In genomic region chr20:4327956-4328355, GRCh38 we compare ENCODE assay signal across 35 cellular contexts.
"Had no signal": no experiment of that assay in that cellular context is flagged by ENCODE, and none has a peak within 500 bp of the region (broad histone marks: within the 10 kb centered on the region; RNA-seq: fewer than 3 reads in every experiment).

No MANE protein-coding gene starts in this region.

- H3K9me3 ChIP-seq: ascending aorta had no signal

- H3K4me3 ChIP-seq: ascending aorta, cardiac muscle cell had no signal

- H3K27me3 ChIP-seq: ascending aorta, cardiac muscle cell had no signal

- H3K4me3 Mint-ChIP-seq: activated B cell treated with CpG ODN at 0.5 μM for 24 hours; activated CD4-positive, alpha-beta memory T cell treated with anti-CD3 and anti-CD28 coated beads, Interleukin-2, amount 10 ng/mL, durations not matched to agents 7 days and 5 days; activated CD4-positive, alpha-beta T cell treated with anti-CD3 and anti-CD28 coated beads for 36 hours; activated CD4-positive, alpha-beta T cell treated with anti-CD3 and anti-CD28 coated beads, Interleukin-2, amount 10 ng/mL, durations not matched to agents 7 days and 5 days; activated CD8-positive, alpha-beta memory T cell treated with anti-CD3 and anti-CD28 coated beads, Interleukin-2, amount 10 ng/mL, durations not matched to agents 7 days and 5 days; activated CD8-positive, alpha-beta T cell treated with anti-CD3 and anti-CD28 coated beads, Interleukin-2, amount 10 ng/mL, durations not matched to agents 7 days and 5 days; activated naive CD4-positive, alpha-beta T cell treated with anti-CD3 and anti-CD28 coated beads, Interleukin-2, amount 10 ng/mL, durations not matched to agents 7 days and 5 days; activated naive CD4-positive, alpha-beta T cell treated with anti-CD3 and anti-CD28 coated beads, Interleukin-2, amount 50 U/mL, for 24 hours; activated naive CD8-positive, alpha-beta T cell; activated naive CD8-positive, alpha-beta T cell treated with anti-CD3 and anti-CD28 coated beads, Interleukin-2, amount 10 ng/mL, durations not matched to agents 7 days and 5 days; activated naive CD8-positive, alpha-beta T cell treated with anti-CD3 and anti-CD28 coated beads, Interleukin-2, amount 50 U/mL, for 24 hours; activated T-cell treated with anti-CD3 and anti-CD28 coated beads, Interleukin-2, amount 50 U/mL, for 24 hours; brain; central memory CD8-positive, alpha-beta T cell; T-helper 1 cell treated with Interleukin-12 subunit alpha and Interleukin-12 subunit beta and Interleukin-4 antibody, amounts not matched to agents 30 μg/mL and 1 μg/mL, for 36 hours; T-helper 2 cell treated with Interferon-gamma antibody and Interleukin-4, amounts not matched to agents 5 μg/mL and 100 μg/mL, for 36 hours had no signal

- H3K36me3 ChIP-seq: ascending aorta, cardiac muscle cell had no signal

- H3K27ac Mint-ChIP-seq: activated B cell treated with CpG ODN at 0.5 μM for 24 hours; activated CD4-positive, alpha-beta memory T cell treated with anti-CD3 and anti-CD28 coated beads, Interleukin-2, amount 10 ng/mL, durations not matched to agents 7 days and 5 days; activated CD4-positive, alpha-beta T cell treated with anti-CD3 and anti-CD28 coated beads for 36 hours; activated CD4-positive, alpha-beta T cell treated with anti-CD3 and anti-CD28 coated beads, Interleukin-2, amount 10 ng/mL, durations not matched to agents 7 days and 5 days; activated CD8-positive, alpha-beta memory T cell treated with anti-CD3 and anti-CD28 coated beads, Interleukin-2, amount 10 ng/mL, durations not matched to agents 7 days and 5 days; activated CD8-positive, alpha-beta T cell treated with anti-CD3 and anti-CD28 coated beads, Interleukin-2, amount 10 ng/mL, durations not matched to agents 7 days and 5 days; activated naive CD4-positive, alpha-beta T cell treated with anti-CD3 and anti-CD28 coated beads, Interleukin-2, amount 10 ng/mL, durations not matched to agents 7 days and 5 days; activated naive CD4-positive, alpha-beta T cell treated with anti-CD3 and anti-CD28 coated beads, Interleukin-2, amount 50 U/mL, for 24 hours; activated naive CD8-positive, alpha-beta T cell; activated naive CD8-positive, alpha-beta T cell treated with anti-CD3 and anti-CD28 coated beads, Interleukin-2, amount 10 ng/mL, durations not matched to agents 7 days and 5 days; activated naive CD8-positive, alpha-beta T cell treated with anti-CD3 and anti-CD28 coated beads, Interleukin-2, amount 50 U/mL, for 24 hours; activated T-cell treated with anti-CD3 and anti-CD28 coated beads, Interleukin-2, amount 50 U/mL, for 24 hours; activated T-helper 2 cell treated with anti-CD3 and anti-CD28 coated beads, Interferon-gamma antibody, Interleukin-2, Interleukin-4, amounts not matched to agents 10 μg/mL and 5 μg/mL and 100 μg/mL, durations not matched to agents 14 hours and 24 hours and 36 hours; brain; T-helper 1 cell treated with Interleukin-12 subunit alpha and Interleukin-12 subunit beta and Interleukin-4 antibody, amounts not matched to agents 30 μg/mL and 1 μg/mL, for 36 hours; T-helper 2 cell treated with Interferon-gamma antibody and Interleukin-4, amounts not matched to agents 5 μg/mL and 100 μg/mL, for 36 hours had no signal

- H3K9me3 Mint-ChIP-seq: activated B cell treated with CpG ODN at 0.5 μM for 24 hours; activated CD4-positive, alpha-beta memory T cell treated with anti-CD3 and anti-CD28 coated beads, Interleukin-2, amount 10 ng/mL, durations not matched to agents 7 days and 5 days; activated CD4-positive, alpha-beta T cell treated with anti-CD3 and anti-CD28 coated beads, Interleukin-2, amount 10 ng/mL, durations not matched to agents 7 days and 5 days; activated naive CD4-positive, alpha-beta T cell treated with anti-CD3 and anti-CD28 coated beads, Interleukin-2, amount 10 ng/mL, durations not matched to agents 7 days and 5 days; activated naive CD4-positive, alpha-beta T cell treated with anti-CD3 and anti-CD28 coated beads, Interleukin-2, amount 50 U/mL, for 24 hours; activated naive CD8-positive, alpha-beta T cell treated with anti-CD3 and anti-CD28 coated beads, Interleukin-2, amount 10 ng/mL, durations not matched to agents 7 days and 5 days; activated T-cell treated with anti-CD3 and anti-CD28 coated beads, Interleukin-2, amount 50 U/mL, for 24 hours; activated T-helper 2 cell treated with anti-CD3 and anti-CD28 coated beads, Interferon-gamma antibody, Interleukin-2, Interleukin-4, amounts not matched to agents 10 μg/mL and 5 μg/mL and 100 μg/mL, durations not matched to agents 14 hours and 24 hours and 36 hours; central memory CD8-positive, alpha-beta T cell had no signal

- DNase-seq: activated B cell treated with CpG ODN at 0.5 μM for 24 hours; activated CD4-positive, alpha-beta memory T cell treated with anti-CD3 and anti-CD28 coated beads, Interleukin-2, amount 10 ng/mL, durations not matched to agents 7 days and 5 days; activated CD4-positive, alpha-beta T cell treated with anti-CD3 and anti-CD28 coated beads for 1 hour; activated CD4-positive, alpha-beta T cell treated with anti-CD3 and anti-CD28 coated beads for 36 hours; activated CD4-positive, alpha-beta T cell treated with anti-CD3 and anti-CD28 coated beads, Interleukin-2, amount 10 ng/mL, durations not matched to agents 7 days and 5 days; activated CD4-positive, alpha-beta T cell treated with anti-CD3 and anti-CD28 coated beads, Interleukin-2, amount 50 U/mL, for 48 hours; activated CD8-positive, alpha-beta memory T cell treated with anti-CD3 and anti-CD28 coated beads for 24 hours; activated CD8-positive, alpha-beta memory T cell treated with anti-CD3 and anti-CD28 coated beads, Interleukin-2, amount 10 ng/mL, durations not matched to agents 7 days and 5 days; activated CD8-positive, alpha-beta memory T cell treated with anti-CD3 and anti-CD28 coated beads, Interleukin-2, amount 50 U/mL, for 48 hours; activated CD8-positive, alpha-beta T cell treated with anti-CD3 and anti-CD28 coated beads, Interleukin-2, amount 10 ng/mL, durations not matched to agents 7 days and 5 days; activated effector memory CD4-positive, alpha-beta T cell treated with Interleukin-2 at 50 U/mL for 16 hours; activated gamma-delta T cell; activated naive CD4-positive, alpha-beta T cell treated with anti-CD3 and anti-CD28 coated beads, Interleukin-2, amount 10 ng/mL, durations not matched to agents 7 days and 5 days; activated naive CD4-positive, alpha-beta T cell treated with Interleukin-2 at 50 U/mL for 16 hours; activated naive CD8-positive, alpha-beta T cell treated with anti-CD3 and anti-CD28 coated beads, Interleukin-2, amount 10 ng/mL, durations not matched to agents 7 days and 5 days; activated naive CD8-positive, alpha-beta T cell treated with anti-CD3 and anti-CD28 coated beads, Interleukin-2, amount 50 U/mL, for 24 hours; activated T-cell treated with anti-CD3 and anti-CD28 coated beads, Interleukin-2, amount 50 U/mL, for 24 hours; activated T-cell treated with anti-CD3 and anti-CD28 coated beads, Interleukin-2, amount 50 U/mL, for 48 hours; amygdala; anterior cingulate cortex; caudate nucleus; SW 1271; T-helper 1 cell; T-helper 2 cell; T-helper 9 cell had no signal

- H3K36me3 Mint-ChIP-seq: activated CD8-positive, alpha-beta memory T cell treated with anti-CD3 and anti-CD28 coated beads, Interleukin-2, amount 10 ng/mL, durations not matched to agents 7 days and 5 days; activated naive CD4-positive, alpha-beta T cell treated with anti-CD3 and anti-CD28 coated beads, Interleukin-2, amount 10 ng/mL, durations not matched to agents 7 days and 5 days; activated naive CD4-positive, alpha-beta T cell treated with anti-CD3 and anti-CD28 coated beads, Interleukin-2, amount 50 U/mL, for 24 hours; activated naive CD8-positive, alpha-beta T cell; activated naive CD8-positive, alpha-beta T cell treated with anti-CD3 and anti-CD28 coated beads, Interleukin-2, amount 10 ng/mL, durations not matched to agents 7 days and 5 days; brain had no signal

- H3K4me1 Mint-ChIP-seq: activated CD4-positive, alpha-beta memory T cell treated with anti-CD3 and anti-CD28 coated beads, Interleukin-2, amount 10 ng/mL, durations not matched to agents 7 days and 5 days; activated CD4-positive, alpha-beta T cell treated with anti-CD3 and anti-CD28 coated beads for 36 hours; activated CD4-positive, alpha-beta T cell treated with anti-CD3 and anti-CD28 coated beads, Interleukin-2, amount 10 ng/mL, durations not matched to agents 7 days and 5 days; activated CD8-positive, alpha-beta memory T cell treated with anti-CD3 and anti-CD28 coated beads, Interleukin-2, amount 10 ng/mL, durations not matched to agents 7 days and 5 days; activated naive CD4-positive, alpha-beta T cell treated with anti-CD3 and anti-CD28 coated beads, Interleukin-2, amount 10 ng/mL, durations not matched to agents 7 days and 5 days; activated naive CD4-positive, alpha-beta T cell treated with anti-CD3 and anti-CD28 coated beads, Interleukin-2, amount 50 U/mL, for 24 hours; activated naive CD8-positive, alpha-beta T cell treated with anti-CD3 and anti-CD28 coated beads, Interleukin-2, amount 10 ng/mL, durations not matched to agents 7 days and 5 days; brain; central memory CD8-positive, alpha-beta T cell had no signal

- H3K27ac ChIP-seq: ascending aorta, cardiac muscle cell, VCaP had no signal
